In genomic region chr22:46969961-46970360, GRCh38 we compare ENCODE assay signal across 1 cellular context.
TF ChIP-seq lines count a peak whose summit lies in the region.

No MANE protein-coding gene starts in this region.

TF ChIP-seq in H1, 55 proteins besides CTCF, POLR2A, EP300 and RAD21 (continued from another document):
- no peak for TF ChIP-seq ATF2 (IDR thresholded peaks at IDR 0.05; ENCODE audit: low read length)
- no peak for TF ChIP-seq CBX8 (IDR thresholded peaks at IDR 0.05; ENCODE audit: borderline replicate concordance, low read depth, low read length)
- no peak for TF ChIP-seq CREB1 (IDR thresholded peaks at IDR 0.05)
- TF ChIP-seq CHD7 (IDR thresholded peaks at IDR 0.05; ENCODE audit: insufficient replicate concordance, low read length), result no peak
- no peak for TF ChIP-seq ATF3 (IDR thresholded peaks at IDR 0.05; ENCODE audit: insufficient read depth, low read depth, low read length)
- TF ChIP-seq TCF12 (IDR thresholded peaks at IDR 0.05; ENCODE audit: low read depth, low read length), result no peak
- no peak for TF ChIP-seq TAF1 (IDR thresholded peaks at IDR 0.05; ENCODE audit: low read depth, low read length)
